25 cellular contexts compared by ENCODE assay signal in genomic region chr3:157195965-157196364, GRCh38.
"Had no signal": no experiment of that assay in that cellular context is flagged by ENCODE, and none has a peak within 500 bp of the region (broad histone marks: within the 10 kb centered on the region; RNA-seq: fewer than 3 reads in every experiment).

No MANE protein-coding gene starts in this region.

- H3K36me3 ChIP-seq: neural progenitor cell, ovary, stomach, thoracic aorta, thyroid gland, tibial nerve, upper lobe of left lung, vagina had no signal

- FAIRE-seq: small intestine, urothelium cell line had no signal

- H3K4me3 ChIP-seq: neural progenitor cell, ovary, psoas muscle, stomach, thoracic aorta, thyroid gland, tibial nerve, upper lobe of left lung, vagina had no signal

- H3K9me3 ChIP-seq: ovary, thyroid gland had no signal

- H3K4me1 ChIP-seq: neural progenitor cell, parathyroid adenoma, psoas muscle, stomach, upper lobe of left lung, vagina had no signal

- ATAC-seq: natural killer cell; psoas muscle; right cardiac atrium; sciatic nerve; stimulated activated effector memory CD8-positive, alpha-beta T cell treated with anti-CD3 and anti-CD28 coated beads, Interleukin-12 subunit alpha, Interleukin-12 subunit beta, amount 100 ng/mL, for 72 hours; stimulated activated naive B cell treated with anti-CD40 and anti-IgM and Interleukin-4, amounts not matched to agents 10 μg/mL and 1 μg/mL and 100 μg/mL, for 72 hours had no signal

- H3K4me2 ChIP-seq: neural progenitor cell had no signal

- H3K27me3 ChIP-seq: neural progenitor cell, ovary, stomach, thyroid gland, tibial nerve, upper lobe of left lung, vagina had no signal

- H3K9ac ChIP-seq: neural progenitor cell, parathyroid adenoma had no signal

- H3K27ac ChIP-seq: neural progenitor cell, ovary, parathyroid adenoma, psoas muscle, stomach, thoracic aorta, thyroid gland, tibial nerve, upper lobe of left lung, vagina had no signal

- H3K79me2 ChIP-seq: parathyroid adenoma had no signal

- DNase-seq: natural killer cell; occipital lobe; ovary; posterior cingulate gyrus; psoas muscle; right cardiac atrium; small intestine; stimulated activated CD4-positive, alpha-beta T cell treated with anti-CD3 and anti-CD28 coated beads, Interleukin-15, amount 100 ng/mL, for 24 hours; stimulated activated CD4-positive, alpha-beta T cell treated with anti-CD3 and anti-CD28 coated beads, Interleukin-2, amount 100 ng/mL, for 24 hours; stimulated activated CD4-positive, alpha-beta T cell treated with anti-CD3 and anti-CD28 coated beads, Interleukin-2, amount 100 ng/mL, for 48 hours; stimulated activated CD4-positive, alpha-beta T cell treated with anti-CD3 and anti-CD28 coated beads, Interleukin-4, amount 100 ng/mL, for 24 hours; stimulated activated naive B cell treated with anti-CD40 and anti-IgM and Interleukin-4, amounts not matched to agents 10 μg/mL and 1 μg/mL and 100 μg/mL, for 72 hours; stimulated activated naive CD4-positive, alpha-beta T cell treated with Interleukin-2 at 50 U/mL for 16 hours; stomach; thyroid gland; trophoblast cell; upper lobe of left lung had no signal

- H2AFZ ChIP-seq: neural progenitor cell, parathyroid adenoma had no signal
